ENCODE assay signal across 9 cellular contexts in the genomic region with DNA sequence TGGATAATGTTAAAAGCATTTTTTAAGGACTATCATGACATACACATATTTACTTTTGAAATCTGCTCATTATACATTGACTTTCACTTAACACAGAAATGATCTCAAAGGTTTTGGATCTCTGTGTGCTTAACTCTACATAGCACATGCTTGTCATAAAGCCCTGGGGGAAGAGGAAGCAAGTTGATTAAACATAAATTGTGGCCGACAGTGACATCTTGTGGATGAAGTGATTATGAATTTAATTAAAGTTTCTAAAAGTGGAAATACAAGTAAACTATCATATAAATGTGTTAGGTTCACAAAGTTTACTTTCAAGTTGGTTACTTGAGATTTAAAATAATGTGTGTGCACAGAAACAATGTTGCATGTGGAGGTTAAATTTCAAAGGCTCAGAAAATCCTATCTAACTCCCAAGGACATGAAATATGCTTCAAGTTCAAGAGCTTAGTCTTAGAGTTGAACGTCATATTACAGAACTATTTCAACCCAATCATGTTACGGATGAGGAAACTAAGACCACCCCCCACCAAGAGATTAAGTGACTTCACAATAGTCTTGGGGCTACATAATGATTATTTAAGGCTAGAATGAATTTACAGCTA.
DNase-seq lines count a peak whose midpoint lies in the region; ATAC-seq and TF ChIP-seq lines count a peak whose summit lies in the region.
"Had no signal": no experiment of that assay in that cellular context is flagged by ENCODE, and none has a peak within 500 bp of the region (broad histone marks: within the 10 kb centered on the region; RNA-seq: fewer than 3 reads in every experiment).

No MANE protein-coding gene starts in this region.

- H4K20me1 ChIP-seq in SU-DHL-6 (ENCODE audit: low read depth, low read length) = no peaks in the 10 kb centered on the region

- no peaks in the 10 kb centered on the region for H3K9me2 ChIP-seq in SU-DHL-6 (replicated peaks; ENCODE audit: insufficient read depth, low read length)

- BruUV-seq in A673 (replicated peaks; lab: Mats Ljungman, UMichigan) = no TSS peak

- H3K9me3 ChIP-seq in A673 (ENCODE audit: low read depth, low read length, poor library complexity, severe bottlenecking) = no peaks in the 10 kb centered on the region
- H3K9me3 ChIP-seq in SU-DHL-6 (ENCODE audit: insufficient read depth, low read length) = no peaks in the 10 kb centered on the region

- H3K27ac ChIP-seq in A673 (ENCODE audit: low read depth, low read length, poor library complexity, severe bottlenecking) (no peak overlapping the region), SU-DHL-6 (ENCODE audit: low read depth, low read length) (no peak overlapping the region)
- H3K27ac ChIP-seq: HL-60 had no signal

- no peaks in the 10 kb centered on the region for H3K4me1 ChIP-seq in A673 (ENCODE audit: insufficient read depth, low read length, poor library complexity, severe bottlenecking)

- no peaks in the 10 kb centered on the region for H3F3A ChIP-seq in SU-DHL-6 (ENCODE audit: insufficient read depth)

- no peak for ATAC-seq in GM21723 (IDR thresholded peaks at IDR 0.05; ENCODE audit: unreplicated experiment)

- H3K79me2 ChIP-seq in SU-DHL-6 (ENCODE audit: insufficient read depth, low read length) = no peaks in the 10 kb centered on the region

- no peak overlapping the region for H2AFZ ChIP-seq in SU-DHL-6 (ENCODE audit: low read depth, low read length, severe bottlenecking)

- TF ChIP-seq CTCF in A673 (conservative IDR thresholded peaks at IDR 0.05; ENCODE audit: low read depth, low read length) (peak; percentile 53), SU-DHL-6 (IDR thresholded peaks at IDR 0.05; ENCODE audit: insufficient read depth, low read length, poor library complexity, severe bottlenecking) (peak; percentile 10)

- POLR2A ChIA-PET in A673 (lab: Charles Lee; ENCODE audit: low non-redundant PET) = interaction anchor here (0.6 kb wide), 1 partner anchor 1430 kb away, joined by 3 read pairs; no protein-coding TSS in a partner anchor

- peak; percentile 74 for DNase-seq in A673 (ENCODE audit: low spot score)
- DNase-seq in Daoy (ENCODE audit: low read depth) = peak; percentile 39
- peak; percentile 85 for DNase-seq in KG1 (lab: John Stamatoyannopoulos, UW)
- DNase-seq in fibroblast of the conjunctiva (ENCODE audit: low read depth) = peak; percentile 49
- peak; percentile 36 for DNase-seq in retina
- DNase-seq in epidermal melanocyte (ENCODE audit: insufficient read length, low spot score) = no peak

- H3K9ac ChIP-seq in SU-DHL-6 (ENCODE audit: low read length) = no peak overlapping the region

- intact Hi-C loops in A673 (cut with micrococcal nuclease; ENCODE audit: unreplicated experiment) = loop anchor here (1.0 to 5.0 kb wide), 2 partner anchors 1615 to 1777 kb away; no protein-coding TSS in a partner anchor

- H3K36me3 ChIP-seq in A673 (ENCODE audit: insufficient read depth, low read length, poor library complexity, severe bottlenecking) (no peaks in the 10 kb centered on the region), SU-DHL-6 (ENCODE audit: low read length) (no peaks in the 10 kb centered on the region)

- H3K4me3 ChIP-seq in A673 (ENCODE audit: low read depth, low read length, poor library complexity, severe bottlenecking) (no peak overlapping the region), SU-DHL-6 (ENCODE audit: insufficient read depth, low read length, poor library complexity, severe bottlenecking) (no peak overlapping the region)

- CTCF ChIA-PET in A673 (lab: Charles Lee) = interaction anchor here (0.6 to 1.4 kb wide), 2 partner anchors 1456 to 1777 kb away, joined by 3 to 6 read pairs; no protein-coding TSS in a partner anchor

- no peaks in the 10 kb centered on the region for H3K27me3 ChIP-seq in A673 (replicated peaks; ENCODE audit: insufficient read depth, low read depth, low read length, poor library complexity)
- H3K27me3 ChIP-seq in SU-DHL-6 (ENCODE audit: low read length) = no peaks in the 10 kb centered on the region

- H3K4me2 ChIP-seq in SU-DHL-6 (ENCODE audit: low read depth, low read length, poor library complexity, severe bottlenecking) = no peak overlapping the region
